8 cellular contexts compared by ENCODE assay signal in the genomic region with DNA sequence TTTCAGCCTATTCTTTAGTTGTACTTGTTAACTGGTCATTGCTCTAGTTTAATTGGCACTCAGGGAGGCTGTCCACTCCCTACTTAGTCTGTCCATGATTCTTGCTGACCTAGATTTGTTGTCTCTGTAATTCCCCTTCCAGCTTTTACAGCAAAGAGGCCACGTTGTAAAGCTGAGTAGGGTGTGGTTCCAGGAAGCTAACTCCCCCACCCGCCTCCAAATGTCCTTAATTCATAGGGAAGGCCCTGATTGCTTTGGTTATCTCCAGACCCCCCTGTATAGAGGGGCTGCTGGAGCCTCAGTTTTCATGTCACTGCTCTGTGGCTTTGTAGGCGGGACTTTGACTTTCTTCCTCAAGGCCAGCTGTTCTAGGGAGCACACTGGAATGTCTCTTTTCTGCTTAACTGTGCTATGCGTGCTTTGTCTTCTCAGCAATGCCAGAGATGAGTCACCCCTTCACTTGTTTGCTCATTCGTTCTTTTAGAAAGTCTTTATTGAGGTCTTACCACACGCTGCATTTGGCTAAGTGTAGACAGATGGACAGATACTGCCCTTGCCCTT.
DNase-seq lines count a peak whose midpoint lies in the region; ATAC-seq and TF ChIP-seq lines count a peak whose summit lies in the region.

No MANE protein-coding gene starts in this region.

- H3K79me2 ChIP-seq in smooth muscle cell (ENCODE audit: low read depth), result no peaks in the 10 kb centered on the region

- peak; percentile 59 for ATAC-seq in GM19351 (IDR thresholded peaks at IDR 0.05; ENCODE audit: unreplicated experiment)
- ATAC-seq in Panc1, result peak; percentile 84
- ATAC-seq in foreskin keratinocyte, result peak; percentile 98
- ATAC-seq in HG03521 (IDR thresholded peaks at IDR 0.05; ENCODE audit: unreplicated experiment), result no peak
- ATAC-seq in GM19035 (IDR thresholded peaks at IDR 0.05; ENCODE audit: unreplicated experiment), result no peak

- H3K36me3 ChIP-seq in Panc1 (ENCODE audit: control insufficient read depth, insufficient read depth, low read length), result no peaks in the 10 kb centered on the region
- H3K36me3 ChIP-seq in smooth muscle cell (ENCODE audit: low read depth), result no peaks in the 10 kb centered on the region

- intact Hi-C loops in Panc1 (cut with micrococcal nuclease; ENCODE audit: unreplicated experiment), result no loop called here

- H3K9ac ChIP-seq in smooth muscle cell (ENCODE audit: low read depth), result no peak overlapping the region

- CTCF ChIA-PET in Panc1 (lab: Charles Lee), result no interaction called here

- TF ChIP-seq CTCF in Panc1 (IDR thresholded peaks at IDR 0.05) (no peak), foreskin keratinocyte (conservative IDR thresholded peaks at IDR 0.05) (no peak), smooth muscle cell (IDR thresholded peaks at IDR 0.05; ENCODE audit: borderline replicate concordance, insufficient read depth, poor library complexity, severe bottlenecking) (no peak)

- H3K27ac ChIP-seq in Panc1 (ENCODE audit: low read length), result no peak overlapping the region
- peak overlapping the region; percentile 22 for H3K27ac ChIP-seq in foreskin keratinocyte
- H3K27ac ChIP-seq in smooth muscle cell (ENCODE audit: low read depth), result peak overlapping the region; percentile 86

- H3K4me3 ChIP-seq in Panc1 (ENCODE audit: low read depth in 2 of 2, low read length in 2 of 2) (no peak overlapping the region), smooth muscle cell (no peak overlapping the region)

- peak overlapping the region; percentile 56 for H2AFZ ChIP-seq in smooth muscle cell (ENCODE audit: low read depth)

- H3K9me3 ChIP-seq in Panc1 (ENCODE audit: control insufficient read depth, insufficient read depth, low read depth, low read length), result no peaks in the 10 kb centered on the region
- no peaks in the 10 kb centered on the region for H3K9me3 ChIP-seq in smooth muscle cell (replicated peaks; ENCODE audit: low read depth)

- POLR2A ChIA-PET in Panc1 (lab: Charles Lee), result interaction anchor here (0.6 kb wide), 1 partner anchor 161 kb away, joined by 4 read pairs; no protein-coding TSS in a partner anchor

- in situ Hi-C loops in Panc1 (cut with HindIII; ENCODE audit: low pct_unique_long_range_greater_than_20kb, low sequenced_read_pairs), result no loop called here

- no peaks in the 10 kb centered on the region for H4K20me1 ChIP-seq in smooth muscle cell (ENCODE audit: low read depth)

- peaks cover 6% of the 10 kb centered on the region for H3F3A ChIP-seq in smooth muscle cell (ENCODE audit: low read depth)

- WGBS in smooth muscle cell (ENCODE audit: low lambda C conversion rate), result 7% methylated on average over 6 of the region's 6 CpGs

- no peaks in the 10 kb centered on the region for H3K4me1 ChIP-seq in Panc1 (ENCODE audit: control insufficient read depth, insufficient read depth, low read length)
- H3K4me1 ChIP-seq in foreskin keratinocyte, result peaks cover 8% of the 10 kb centered on the region
- H3K4me1 ChIP-seq in smooth muscle cell (ENCODE audit: low read depth), result no peaks in the 10 kb centered on the region

- DNase-seq in Panc1 (ENCODE audit: low read depth, low spot score) (peak; percentile 57), foreskin keratinocyte (peak; percentile 77 to 91), smooth muscle cell (lab: John Stamatoyannopoulos, UW; ENCODE audit: unreplicated experiment) (no peak), DMS153 (lab: John Stamatoyannopoulos, UW) (no peak), Kasumi-1 (lab: John Stamatoyannopoulos, UW) (no peak)

- no TSS peak for BruUV-seq in Panc1 (replicated peaks; lab: Mats Ljungman, UMichigan)

- H3K4me2 ChIP-seq in smooth muscle cell, result peak overlapping the region; percentile 45

- H3K27me3 ChIP-seq in Panc1 (ENCODE audit: control insufficient read depth, insufficient read depth, low read length) (no peaks in the 10 kb centered on the region), foreskin keratinocyte (no peaks in the 10 kb centered on the region), smooth muscle cell (ENCODE audit: low read depth) (no peaks in the 10 kb centered on the region)

Comparison
In these comparisons a context has a peak if more than half of its experiments do, and no peak if none do; other contexts are left out.
1. ATAC-seq: peak in GM19351 (single experiment), Panc1 (single experiment) and foreskin keratinocyte (single experiment); none in HG03521 (single experiment) and GM19035 (single experiment).
2. DNase-seq: peak in Panc1 (single experiment) and foreskin keratinocyte (2 of 2); none in smooth muscle cell (single experiment), DMS153 (single experiment) and Kasumi-1 (0 of 2).